Comparison of ENCODE assay signal across 7 cellular contexts in genomic region chr1:28232558-28233263, GRCh38. TPM values are rescaled to one million over a fixed set of nuclear protein-coding genes. Genes with fewer than 3 reads are reported as not detected.
DNase-seq lines count a peak whose midpoint lies in the region; ATAC-seq and TF ChIP-seq lines count a peak whose summit lies in the region.

DNAJC8 (minus strand) TSS chr1:28233029; CDS start chr1:28232998, 31 bp downstream.

- peak; percentile 79 for TF ChIP-seq POLR2A in GM18526 (IDR thresholded peaks at IDR 0.05; ENCODE audit: extremely low read depth, insufficient read length)

- peak; percentile 74 to 89 for DNase-seq in NCI-H446 (lab: John Stamatoyannopoulos, UW)
- peak; percentile 86 to 91 (median 88) for DNase-seq in activated CD4-positive, CD25-positive, alpha-beta regulatory T cell (lab: John Stamatoyannopoulos, UW)
- DNase-seq in caudate nucleus (lab: John Stamatoyannopoulos, UW), result peak; percentile 41 to 97 (median 89)
- DNase-seq in immature natural killer cell, result peak; percentile 87 to 89 (median 88)
- DNase-seq in smooth muscle cell of the brain vasculature (ENCODE audit: low read depth, low spot score), result peak; percentile 85

- H3K9me3 Mint-ChIP-seq in immature natural killer cell, result no peaks in the 10 kb centered on the region

- H3K27ac Mint-ChIP-seq in immature natural killer cell, result peak within 1 kb of the TSS; percentile 97 to 100 (median 99)

- ATAC-seq in HG03139 (IDR thresholded peaks at IDR 0.05; ENCODE audit: unreplicated experiment), result peak; percentile 52

- peak within 1 kb of the TSS; percentile 69 for H3K27ac ChIP-seq in caudate nucleus (ENCODE audit: low read depth, low read length)

- H3K36me3 Mint-ChIP-seq in immature natural killer cell, result peaks cover 0 to 13% (median 7%) of the 10 kb centered on the region in 3 donors

- peaks cover 27 to 52% of the 10 kb centered on the region in 2 donors for H3K4me1 Mint-ChIP-seq in immature natural killer cell

- H3K27me3 Mint-ChIP-seq in immature natural killer cell (ENCODE audit: low read depth in 3 of 3), result peaks cover 5% of the 10 kb centered on the region in 3 donors

- H3K4me3 Mint-ChIP-seq in immature natural killer cell, result peak within 1 kb of the TSS; percentile 97 to 100 (median 99)

RNA-seq across cellular contexts. Expression of gene DNAJC8, which starts in this region (rescaled TPM):
- 100 to 1,000 TPM; 197 to 269 (median 205) TPM for polyA plus RNA-seq in immature natural killer cell

Comparison
In these comparisons a context has a peak if more than half of its experiments do, and no peak if none do; other contexts are left out.
1. Peak in every context shown above with its lines: DNase-seq, ATAC-seq and H3K27ac ChIP-seq.